In genomic region chr20:18728165-18728866, GRCh38 we compare ENCODE assay signal across 13 cellular contexts.
DNase-seq lines count a peak whose midpoint lies in the region; ATAC-seq and TF ChIP-seq lines count a peak whose summit lies in the region.
"Had no signal": no experiment of that assay in that cellular context is flagged by ENCODE, and none has a peak within 500 bp of the region (broad histone marks: within the 10 kb centered on the region; RNA-seq: fewer than 3 reads in every experiment).

No MANE protein-coding gene starts in this region.

- no peak for TF ChIP-seq CTCF in GM20000 (IDR thresholded peaks at IDR 0.05; ENCODE audit: extremely low read depth, missing control alignments)

- peak; percentile 50 for DNase-seq in GM20000 (ENCODE audit: low spot score)
- peak; percentile 8 for DNase-seq in NCI-H526 treated with DMSO at 0.1 percent for 48 hours (lab: John Stamatoyannopoulos, UW)
- no peak for DNase-seq in NCI-H82 (lab: John Stamatoyannopoulos, UW)
- DNase-seq in NCI-H2081 (lab: John Stamatoyannopoulos, UW): no peak
- DNase-seq in hypothalamus (lab: John Stamatoyannopoulos, UW): no peak
- DNase-seq in effector CD8-positive, alpha-beta T cell (lab: John Stamatoyannopoulos, UW): no peak
- DNase-seq: CD4-positive, alpha-beta memory T cell; H7; NCI-H1105; testis had no signal

- peak; percentile 81 for ATAC-seq in GM18499 (IDR thresholded peaks at IDR 0.05; ENCODE audit: insufficient read depth, unreplicated experiment)
- peak; percentile 90 for ATAC-seq in HG03045 (IDR thresholded peaks at IDR 0.05; ENCODE audit: unreplicated experiment)
- ATAC-seq: gastroesophageal sphincter had no signal

Comparison
In these comparisons a context has a peak if more than half of its experiments do, and no peak if none do; other contexts are left out.
1. DNase-seq: peak in GM20000 (single experiment) and NCI-H526 treated with DMSO at 0.1 percent for 48 hours (single experiment); none in NCI-H82 (single experiment), NCI-H2081 (0 of 2), hypothalamus (0 of 51) and effector CD8-positive, alpha-beta T cell (single experiment).